ENCODE assay signal across 25 cellular contexts in genomic region chr4:86909540-86909939, GRCh38. TPM values are rescaled to one million over a fixed set of nuclear protein-coding genes. Genes with fewer than 3 reads are reported as not detected.
"Had no signal": no experiment of that assay in that cellular context is flagged by ENCODE, and none has a peak within 500 bp of the region (broad histone marks: within the 10 kb centered on the region; RNA-seq: fewer than 3 reads in every experiment).

No MANE protein-coding gene starts in this region.

- H3K36me3 ChIP-seq: adrenal gland, Peyer's patch, SJSA1 had no signal

- H3K4me3 ChIP-seq: adrenal gland, Peyer's patch, SJSA1 had no signal

- H3K9me3 ChIP-seq: adrenal gland, Peyer's patch, SJSA1 had no signal

- H3K4me1 ChIP-seq: SJSA1 had no signal

- DNase-seq: activated B cell treated with CpG ODN at 0.5 μM for 24 hours; activated CD4-positive, alpha-beta T cell treated with anti-CD3 and anti-CD28 coated beads for 1 hour; activated CD4-positive, alpha-beta T cell treated with anti-CD3 and anti-CD28 coated beads, Interleukin-2, amount 10 ng/mL, durations not matched to agents 24 days and 14 days; activated CD8-positive, alpha-beta memory T cell treated with anti-CD3 and anti-CD28 coated beads, Interleukin-2, amount 50 U/mL, for 4 hours; activated CD8-positive, alpha-beta T cell treated with anti-CD3 and anti-CD28 coated beads for 36 hours; activated naive CD4-positive, alpha-beta T cell treated with anti-CD3 and anti-CD28 coated beads, Interleukin-2, amount 50 U/mL, for 16 hours; activated naive CD8-positive, alpha-beta T cell treated with anti-CD3 and anti-CD28 coated beads, Interleukin-2, amount 10 ng/mL, durations not matched to agents 7 days and 5 days; activated T-cell treated with anti-CD3 and anti-CD28 coated beads, Interleukin-2, amount 50 U/mL, for 72 hours; adrenal gland; aorta; central memory CD4-positive, alpha-beta T cell; Karpas-422; NCI-H1105 treated with DMSO at 0.1 percent for 48 hours; NCI-H1436 treated with DMSO at 0.1 percent for 48 hours; NCI-H187; NCI-H2081; NCI-H510A treated with DMSO at 0.1 percent for 48 hours; NCI-H69; NK-92 treated with Interleukin-12 subunit alpha and Interleukin-12 subunit beta, amount 100 ng/mL, for 24 hours; Peyer's patch; SHP77; T-helper 2 cell; T1000 had no signal

- H3K27ac ChIP-seq: adrenal gland, Peyer's patch, RWPE1, SJSA1 had no signal

- H3K27me3 ChIP-seq: adrenal gland, Peyer's patch, SJSA1 had no signal

- H3K27ac Mint-ChIP-seq: activated B cell treated with CpG ODN at 0.5 μM for 24 hours; activated CD4-positive, alpha-beta T cell treated with anti-CD3 and anti-CD28 coated beads, Interleukin-2, amount 10 ng/mL, durations not matched to agents 24 days and 14 days; activated CD8-positive, alpha-beta T cell treated with anti-CD3 and anti-CD28 coated beads for 36 hours; activated naive CD8-positive, alpha-beta T cell treated with anti-CD3 and anti-CD28 coated beads, Interleukin-2, amount 10 ng/mL, durations not matched to agents 7 days and 5 days; activated T-cell treated with anti-CD3 and anti-CD28 coated beads, Interleukin-2, amount 50 U/mL, for 72 hours had no signal

- ATAC-seq: activated CD8-positive, alpha-beta T cell treated with anti-CD3 and anti-CD28 coated beads for 36 hours; activated T-cell treated with anti-CD3 and anti-CD28 coated beads, Interleukin-2, amount 50 U/mL, for 72 hours had no signal

- H3K27me3 Mint-ChIP-seq: activated B cell treated with CpG ODN at 0.5 μM for 24 hours; activated CD4-positive, alpha-beta T cell treated with anti-CD3 and anti-CD28 coated beads, Interleukin-2, amount 10 ng/mL, durations not matched to agents 24 days and 14 days; activated CD8-positive, alpha-beta T cell treated with anti-CD3 and anti-CD28 coated beads for 36 hours; activated naive CD8-positive, alpha-beta T cell treated with anti-CD3 and anti-CD28 coated beads, Interleukin-2, amount 10 ng/mL, durations not matched to agents 7 days and 5 days had no signal

- H3K9me3 Mint-ChIP-seq: activated B cell treated with CpG ODN at 0.5 μM for 24 hours; activated CD4-positive, alpha-beta T cell treated with anti-CD3 and anti-CD28 coated beads, Interleukin-2, amount 10 ng/mL, durations not matched to agents 24 days and 14 days; activated CD8-positive, alpha-beta T cell treated with anti-CD3 and anti-CD28 coated beads for 36 hours; activated naive CD8-positive, alpha-beta T cell treated with anti-CD3 and anti-CD28 coated beads, Interleukin-2, amount 10 ng/mL, durations not matched to agents 7 days and 5 days; activated T-cell treated with anti-CD3 and anti-CD28 coated beads, Interleukin-2, amount 50 U/mL, for 72 hours had no signal

- H3K4me3 Mint-ChIP-seq: activated B cell treated with CpG ODN at 0.5 μM for 24 hours; activated CD4-positive, alpha-beta T cell treated with anti-CD3 and anti-CD28 coated beads, Interleukin-2, amount 10 ng/mL, durations not matched to agents 24 days and 14 days; activated CD8-positive, alpha-beta T cell treated with anti-CD3 and anti-CD28 coated beads for 36 hours; activated T-cell treated with anti-CD3 and anti-CD28 coated beads, Interleukin-2, amount 50 U/mL, for 72 hours had no signal

RNA-seq across cellular contexts. Expression of gene C4orf36, which starts 17.3 kb away (rescaled TPM):
- total RNA-seq: activated B cell treated with CpG ODN at 0.5 μM for 24 hours; activated CD4-positive, alpha-beta T cell treated with anti-CD3 and anti-CD28 coated beads, Interleukin-2, amount 10 ng/mL, durations not matched to agents 24 days and 14 days; activated CD8-positive, alpha-beta T cell treated with anti-CD3 and anti-CD28 coated beads for 36 hours had no signal
